In genomic region chr10:63547628-63548356, GRCh38 we compare ENCODE assay signal across 14 cellular contexts. TPM values are rescaled to one million over a fixed set of nuclear protein-coding genes. Genes with fewer than 3 reads are reported as not detected.
A peak's percentile ranks its signal among the peaks of the same experiment; 100 is the strongest.
DNase-seq lines count a peak whose midpoint lies in the region; ATAC-seq and TF ChIP-seq lines count a peak whose summit lies in the region.
"Had no signal": no experiment of that assay in that cellular context is flagged by ENCODE, and none has a peak within 500 bp of the region (broad histone marks: within the 10 kb centered on the region; RNA-seq: fewer than 3 reads in every experiment).

No MANE protein-coding gene starts in this region.

- peak; percentile 43 to 52 for ATAC-seq in right cardiac atrium
- ATAC-seq: effector memory CD8-positive, alpha-beta T cell; left colon; naive thymus-derived CD8-positive, alpha-beta T cell had no signal

- no peaks in the 10 kb centered on the region for H3K9me3 ChIP-seq in WERI-Rb-1 (ENCODE audit: severe bottlenecking)
- no peaks in the 10 kb centered on the region for H3K9me3 ChIP-seq in right cardiac atrium (ENCODE audit: control insufficient read depth, low read length)

- 57% methylated on average over 2 of the region's 2 CpGs for WGBS in right cardiac atrium

- peak overlapping the region; percentile 12; the same call in 1 of the 2 replicates for H3K27ac ChIP-seq in WERI-Rb-1
- H3K27ac ChIP-seq in right cardiac atrium (ENCODE audit: low read length): no peak overlapping the region

- no peak for TF ChIP-seq CTCF in WERI-Rb-1 (IDR thresholded peaks at IDR 0.05; ENCODE audit: low read depth, low read length)

- DNase-seq in AG20443 (ENCODE audit: low spot score): peak; percentile 35
- DNase-seq in LHCN-M2 (ENCODE audit: low read depth): peak; percentile 29
- peak; percentile 45 for DNase-seq in WERI-Rb-1
- no peak for DNase-seq in right cardiac atrium
- DNase-seq in EL: no peak
- no peak for DNase-seq in OCI-M2 (lab: John Stamatoyannopoulos, UW; ENCODE audit: unreplicated experiment)
- no peak for DNase-seq in activated T-cell treated with anti-CD3 and anti-CD28 coated beads, Interleukin-2, amount 50 U/mL, for 48 hours
- DNase-seq in NAMALWA (ENCODE audit: low spot score): no peak
- DNase-seq: activated CD4-positive, alpha-beta T cell treated with anti-CD3 and anti-CD28 coated beads for 4 hours; CD4-positive, CD25-positive, alpha-beta regulatory T cell; effector memory CD8-positive, alpha-beta T cell; left colon; naive thymus-derived CD8-positive, alpha-beta T cell; NCI-H187 had no signal

- intact Hi-C loops in right cardiac atrium (cut with DNase I): no loop called here

- no peaks in the 10 kb centered on the region for H3K36me3 ChIP-seq in WERI-Rb-1

- peaks cover 4% of the 10 kb centered on the region for H3K4me1 ChIP-seq in right cardiac atrium (ENCODE audit: control insufficient read depth, insufficient read depth, low read length)

- no peak overlapping the region for H3K4me3 ChIP-seq in WERI-Rb-1 (ENCODE audit: low read depth, low read length)
- no peak overlapping the region for H3K4me3 ChIP-seq in right cardiac atrium (ENCODE audit: low read length)

- H3K27me3 ChIP-seq in WERI-Rb-1 (ENCODE audit: insufficient read depth, low read depth, severe bottlenecking) (no peaks in the 10 kb centered on the region), right cardiac atrium (ENCODE audit: control insufficient read depth, insufficient read depth) (no peaks in the 10 kb centered on the region)

RNA-seq across cellular contexts. Expression of gene REEP3, which starts 26.6 kb away (rescaled TPM):
- total RNA-seq in LHCN-M2 (2014; rRNA removed) (59.2 and 62.0 TPM in 2 replicates), right cardiac atrium (10 to 100 TPM; 22.9 to 29.7 (median 25.3) TPM)
- 15.6 TPM for polyA plus RNA-seq in LHCN-M2 (2012)
- 11.9 TPM for polyA plus RNA-seq in right cardiac atrium

Comparison
In these comparisons a context has a peak if more than half of its experiments do, and no peak if none do; other contexts are left out.
1. DNase-seq: peak in AG20443 (single experiment), LHCN-M2 (single experiment) and WERI-Rb-1 (single experiment); none in right cardiac atrium (0 of 3), EL (single experiment), OCI-M2 (single experiment), activated T-cell treated with anti-CD3 and anti-CD28 coated beads, Interleukin-2, amount 50 U/mL, for 48 hours (0 of 2) and NAMALWA (single experiment).